21 cellular contexts compared by ENCODE assay signal in genomic region chr7:132207211-132207610, GRCh38.
DNase-seq lines count a peak whose midpoint lies in the region; ATAC-seq and TF ChIP-seq lines count a peak whose summit lies in the region.
"Had no signal": no experiment of that assay in that cellular context is flagged by ENCODE, and none has a peak within 500 bp of the region (broad histone marks: within the 10 kb centered on the region; RNA-seq: fewer than 3 reads in every experiment).

No MANE protein-coding gene starts in this region.

- WGBS in sigmoid colon, 2 donors = 85 to 93% methylated on average over 9 of the region's 9 CpGs
- WGBS in mammary epithelial cell (ENCODE audit: low coverage, missing lambda C conversion rate) = 86% methylated on average over 9 of the region's 9 CpGs

- peaks cover 2% of the 10 kb centered on the region for H4K20me1 ChIP-seq in mammary epithelial cell (ENCODE audit: insufficient read depth, low read length)

- H3K4me1 ChIP-seq in NT2/D1 (ENCODE audit: insufficient read depth, insufficient read length) = no peaks in the 10 kb centered on the region
- peaks cover 0 to 16% of the 10 kb centered on the region in 2 donors for H3K4me1 ChIP-seq in right atrium auricular region
- peaks cover 0 to 9% (median 0%) of the 10 kb centered on the region in 4 donors for H3K4me1 ChIP-seq in sigmoid colon
- no peaks in the 10 kb centered on the region for H3K4me1 ChIP-seq in mammary epithelial cell (ENCODE audit: insufficient read depth, low read length)
- H3K4me1 ChIP-seq: HAP-1 had no signal

- H3K27ac ChIP-seq in right atrium auricular region (peak overlapping the region; percentile 56 to 64), sigmoid colon (no peak overlapping the region), mammary epithelial cell (ENCODE audit: insufficient read depth, low read depth, low read length) (no peak overlapping the region)
- H3K27ac ChIP-seq: PC-9, SK-N-MC had no signal

- TF ChIP-seq POLR2A in sigmoid colon (IDR thresholded peaks at IDR 0.05) (no peak), GM18505 (IDR thresholded peaks at IDR 0.05; ENCODE audit: borderline replicate concordance, extremely low read depth, insufficient read depth, insufficient read length) (no peak)

- H3K4me2 ChIP-seq in mammary epithelial cell (ENCODE audit: insufficient read depth, low read depth, low read length) = no peak overlapping the region
- H3K4me2 ChIP-seq: PC-9 had no signal

- CTCF ChIA-PET in mammary epithelial cell (lab: Charles Lee; ENCODE audit: low non-redundant PET) = no interaction called here

- dilution Hi-C loops in mammary epithelial cell (cut with HindIII; ENCODE audit: low sequenced_read_pairs) = no loop called here

- intact Hi-C loops in Right ventricle myocardium inferior (cut with DNase I) (loop anchor here (5.0 kb wide), 1 partner anchor 45 kb away; no protein-coding TSS in a partner anchor), sigmoid colon (cut with DNase I) (no loop called here), mammary epithelial cell (cut with micrococcal nuclease) (no loop called here)

- peaks cover 6% of the 10 kb centered on the region for H3K27me3 Mint-ChIP-seq in type B pancreatic cell
- H3K27me3 Mint-ChIP-seq: CD4-positive, CD25-positive, alpha-beta regulatory T cell had no signal

- H3K9me3 ChIP-seq in NT2/D1 (ENCODE audit: insufficient read depth, low read length) (no peaks in the 10 kb centered on the region), right atrium auricular region (no peaks in the 10 kb centered on the region), sigmoid colon (no peaks in the 10 kb centered on the region), mammary epithelial cell (replicated peaks; ENCODE audit: insufficient read depth, low read length) (no peaks in the 10 kb centered on the region)
- H3K9me3 ChIP-seq: HAP-1, MG63 had no signal

- H2AFZ ChIP-seq in mammary epithelial cell (ENCODE audit: low read depth, low read length) = no peak overlapping the region
- H2AFZ ChIP-seq: PC-9 had no signal

- H3K27me3 ChIP-seq in NT2/D1 (ENCODE audit: insufficient read depth, insufficient read length) (no peaks in the 10 kb centered on the region), right atrium auricular region (no peaks in the 10 kb centered on the region), sigmoid colon (no peaks in the 10 kb centered on the region), mammary epithelial cell (ENCODE audit: insufficient read depth, low read length) (peaks cover 1% of the 10 kb centered on the region)
- H3K27me3 ChIP-seq: MG63 had no signal

- in situ Hi-C loops in mammary epithelial cell (cut with MboI; ENCODE audit: low sequenced_read_pairs in 2 of 2) = no loop called here

- H3K4me1 Mint-ChIP-seq in type B pancreatic cell (ENCODE audit: unreplicated experiment) = peaks cover 14% of the 10 kb centered on the region
- H3K4me1 Mint-ChIP-seq: CD4-positive, CD25-positive, alpha-beta regulatory T cell had no signal

- H3K27ac Mint-ChIP-seq in type B pancreatic cell = no peak overlapping the region
- H3K27ac Mint-ChIP-seq: CD4-positive, CD25-positive, alpha-beta regulatory T cell had no signal

- H3K9me3 Mint-ChIP-seq in type B pancreatic cell = no peaks in the 10 kb centered on the region
- H3K9me3 Mint-ChIP-seq: CD4-positive, CD25-positive, alpha-beta regulatory T cell had no signal

- BruUV-seq in mammary epithelial cell (replicated peaks; lab: Mats Ljungman, UMichigan) = no TSS peak

- no peak overlapping the region for H3K4me3 ChIP-seq in NT2/D1 (ENCODE audit: insufficient read length, low read depth)
- H3K4me3 ChIP-seq in right atrium auricular region = no peak overlapping the region
- no peak overlapping the region for H3K4me3 ChIP-seq in sigmoid colon
- H3K4me3 ChIP-seq in mammary epithelial cell (replicated peaks in 1 of 3; ENCODE audit: insufficient read depth in 1 of 3, low read depth in 2 of 3, low read length in 3 of 3) = no peak overlapping the region
- H3K4me3 ChIP-seq: HAP-1, MG63, PC-9, SK-N-MC had no signal

- TF ChIP-seq EP300 in sigmoid colon (IDR thresholded peaks at IDR 0.05) = no peak

- no peaks in the 10 kb centered on the region for H3K36me3 ChIP-seq in NT2/D1 (ENCODE audit: insufficient read depth, insufficient read length, low read length)
- H3K36me3 ChIP-seq in right atrium auricular region = no peaks in the 10 kb centered on the region
- no peaks in the 10 kb centered on the region for H3K36me3 ChIP-seq in sigmoid colon
- no peaks in the 10 kb centered on the region for H3K36me3 ChIP-seq in mammary epithelial cell (ENCODE audit: insufficient read depth, low read length)
- H3K36me3 ChIP-seq: HAP-1, MG63 had no signal

- H3K9ac ChIP-seq in NT2/D1 (ENCODE audit: insufficient read length, low read depth) (peak overlapping the region; percentile 1), mammary epithelial cell (ENCODE audit: insufficient read depth, low read length) (no peak overlapping the region)

- H3K4me3 Mint-ChIP-seq in type B pancreatic cell = no peak overlapping the region
- H3K4me3 Mint-ChIP-seq: CD4-positive, CD25-positive, alpha-beta regulatory T cell had no signal

- H3K36me3 Mint-ChIP-seq in type B pancreatic cell = no peaks in the 10 kb centered on the region
- H3K36me3 Mint-ChIP-seq: CD4-positive, CD25-positive, alpha-beta regulatory T cell had no signal

- peak; percentile 77 for ATAC-seq in Right ventricle myocardium inferior
- ATAC-seq in GM18505 (IDR thresholded peaks at IDR 0.05; ENCODE audit: unreplicated experiment) = no peak

- H3K79me2 ChIP-seq in mammary epithelial cell (ENCODE audit: insufficient read depth, low read length) = no peaks in the 10 kb centered on the region

- no peak for TF ChIP-seq CTCF in right atrium auricular region (IDR thresholded peaks at IDR 0.05)
- no peak for TF ChIP-seq CTCF in sigmoid colon (IDR thresholded peaks at IDR 0.05)
- TF ChIP-seq CTCF in type B pancreatic cell (conservative IDR thresholded peaks at IDR 0.05) = no peak
- no peak for TF ChIP-seq CTCF in mammary epithelial cell (conservative IDR thresholded peaks at IDR 0.05 in 1 of 2, IDR thresholded peaks at IDR 0.05 in 1 of 2; ENCODE audit: extremely low read depth in 1 of 2, insufficient read depth in 1 of 2, low read depth in 1 of 2, low read length in 2 of 2)

- no peak for DNase-seq in NT2/D1 (ENCODE audit: low read depth, low spot score)
- no peak for DNase-seq in Right ventricle myocardium inferior (ENCODE audit: missing footprints)
- DNase-seq in right atrium auricular region (ENCODE audit: low spot score) = no peak
- DNase-seq in sigmoid colon = peak; percentile 37
- no peak for DNase-seq in type B pancreatic cell (ENCODE audit: extremely low spot score, unreplicated experiment)
- no peak for DNase-seq in mammary epithelial cell
- DNase-seq: ACHN; AML-193; CD4-positive, CD25-positive, alpha-beta regulatory T cell; EL; IMR-90; Karpas-422; MG63; NCI-H1092 treated with DMSO at 0.1 percent for 48 hours; NCI-H2081 treated with DMSO at 0.1 percent for 48 hours; NCI-H345; NCI-H526 treated with DMSO at 0.1 percent for 48 hours had no signal

Comparison
In these comparisons a context has a peak if more than half of its experiments do, and no peak if none do; other contexts are left out.
1. H3K27ac ChIP-seq: peak in right atrium auricular region (2 of 2); none in sigmoid colon (0 of 4) and mammary epithelial cell (single experiment).